ENCODE assay signal across 13 cellular contexts in the genomic region with DNA sequence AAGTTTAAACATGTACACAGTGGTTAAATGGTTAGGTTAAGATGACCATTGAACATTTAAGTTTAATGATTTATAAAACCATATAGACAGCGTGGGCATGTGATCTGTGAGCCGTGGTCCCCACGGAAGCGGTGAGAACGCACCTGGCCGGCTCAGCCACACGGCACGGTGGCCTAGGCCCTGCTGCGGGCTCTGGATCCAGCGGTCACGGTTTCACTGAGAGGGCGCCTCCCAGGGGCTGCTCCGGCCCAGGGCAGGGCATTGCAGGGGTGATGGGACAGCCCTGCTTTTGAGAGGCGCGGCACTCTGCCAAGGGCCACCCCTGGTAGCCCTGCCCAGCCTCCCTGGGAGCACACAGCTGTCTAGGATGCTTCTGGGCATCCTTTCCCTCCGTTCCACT.
DNase-seq lines count a peak whose midpoint lies in the region; FAIRE-seq and TF ChIP-seq lines count a peak whose summit lies in the region.
"Had no signal": no experiment of that assay in that cellular context is flagged by ENCODE, and none has a peak within 500 bp of the region (broad histone marks: within the 10 kb centered on the region; RNA-seq: fewer than 3 reads in every experiment).

No MANE protein-coding gene starts in this region.

- no peaks in the 10 kb centered on the region for H3K9me3 ChIP-seq in Peyer's patch
- H3K9me3 ChIP-seq in duodenal mucosa (ENCODE audit: control insufficient read depth in 1 of 2, low read length in 2 of 2) = no peaks in the 10 kb centered on the region
- no peaks in the 10 kb centered on the region for H3K9me3 ChIP-seq in mucosa of rectum (ENCODE audit: control insufficient read depth in 2 of 2, low read length in 2 of 2)
- H3K9me3 ChIP-seq: BE2C had no signal

- H3K4me3 ChIP-seq in Peyer's patch (peak overlapping the region in 1 of 4 donors; percentile 49), duodenal mucosa (ENCODE audit: low read depth in 1 of 2, low read length in 2 of 2) (peak overlapping the region; percentile 54 to 64), mucosa of rectum (ENCODE audit: low read length in 2 of 2) (peak overlapping the region; percentile 38 to 45)

- H3K27me3 ChIP-seq in Peyer's patch = no peaks in the 10 kb centered on the region
- H3K27me3 ChIP-seq in duodenal mucosa (ENCODE audit: control insufficient read depth in 1 of 2, insufficient read depth in 2 of 2, low read length in 2 of 2) = peaks cover 0 to under 1% of the 10 kb centered on the region in 2 donors
- no peaks in the 10 kb centered on the region for H3K27me3 ChIP-seq in mucosa of rectum (ENCODE audit: control insufficient read depth in 2 of 2, insufficient read depth in 2 of 2, low read length in 2 of 2)
- H3K27me3 ChIP-seq: BE2C had no signal

- DNase-seq in Peyer's patch (peak in 2 of 3 donors; percentile 59 to 75), NOMO-1 treated with DMSO at 0.1 percent for 48 hours (lab: John Stamatoyannopoulos, UW; ENCODE audit: unreplicated experiment) (no peak), frontal cortex (ENCODE audit: low spot score in 2 of 2) (no peak), NCI-H82 (lab: John Stamatoyannopoulos, UW) (no peak), NCI-H2171 (lab: John Stamatoyannopoulos, UW) (no peak)
- DNase-seq: BE2C; CD4-positive, alpha-beta memory T cell; DMS79 had no signal

- TF ChIP-seq POLR2A in Peyer's patch (IDR thresholded peaks at IDR 0.05) = no peak

- FAIRE-seq in frontal cortex (lab: Jason Lieb, UNC) = no peak
- FAIRE-seq: A204.1, GM12891 had no signal

- H3K36me3 ChIP-seq in Peyer's patch (no peaks in the 10 kb centered on the region), duodenal mucosa (ENCODE audit: control insufficient read depth in 1 of 2, insufficient read depth in 2 of 2, low read length in 2 of 2) (no peaks in the 10 kb centered on the region), mucosa of rectum (ENCODE audit: control insufficient read depth in 2 of 2, insufficient read depth in 2 of 2, low read length in 2 of 2) (no peaks in the 10 kb centered on the region)
- H3K36me3 ChIP-seq: BE2C had no signal

- no peak overlapping the region for H3K9ac ChIP-seq in duodenal mucosa (ENCODE audit: low read depth in 1 of 2, low read length in 2 of 2)
- no peak overlapping the region for H3K9ac ChIP-seq in mucosa of rectum (ENCODE audit: low read depth in 1 of 2, low read length in 2 of 2)

- peaks cover 0 to 3% (median 0%) of the 10 kb centered on the region in 4 donors for H3K4me1 ChIP-seq in Peyer's patch
- peaks cover 7 to 8% of the 10 kb centered on the region in 2 donors for H3K4me1 ChIP-seq in duodenal mucosa (ENCODE audit: control insufficient read depth in 1 of 2, insufficient read depth in 2 of 2, low read length in 2 of 2)
- H3K4me1 ChIP-seq in mucosa of rectum (ENCODE audit: control insufficient read depth in 2 of 2, insufficient read depth in 2 of 2, low read length in 2 of 2) = peaks cover 3 to 10% of the 10 kb centered on the region in 2 donors
- H3K4me1 ChIP-seq: BE2C had no signal

- H3K27ac ChIP-seq in Peyer's patch (peak overlapping the region in 2 of 4 donors; percentile 65 to 74), duodenal mucosa (ENCODE audit: low read depth, low read length) (no peak overlapping the region), mucosa of rectum (ENCODE audit: low read depth in 2 of 2, low read length in 2 of 2) (no peak overlapping the region)
- H3K27ac ChIP-seq: HL-60 had no signal

- peak in 1 of 6 experiments; percentile 21 for TF ChIP-seq CTCF in Peyer's patch (IDR thresholded peaks at IDR 0.05)

Comparison
In these comparisons a context has a peak if more than half of its experiments do, and no peak if none do; other contexts are left out.
1. DNase-seq: peak in Peyer's patch (2 of 3); none in NOMO-1 treated with DMSO at 0.1 percent for 48 hours (single experiment), frontal cortex (0 of 2), NCI-H82 (single experiment) and NCI-H2171 (single experiment).